In genomic region chr2:142286618-142287017, GRCh38 we compare ENCODE assay signal across 8 cellular contexts.
DNase-seq lines count a peak whose midpoint lies in the region; ATAC-seq and TF ChIP-seq lines count a peak whose summit lies in the region.

No MANE protein-coding gene starts in this region.

- ATAC-seq in HG02610 (IDR thresholded peaks at IDR 0.05; ENCODE audit: unreplicated experiment), result peak; percentile 69

- H3K4me3 ChIP-seq in OCI-LY1 (ENCODE audit: low read depth, low read length, poor library complexity, severe bottlenecking) (no peak overlapping the region), kidney epithelial cell (ENCODE audit: low read depth, low read length) (no peak overlapping the region)

- H3K36me3 ChIP-seq in OCI-LY1 (ENCODE audit: insufficient read depth, low read length) (no peaks in the 10 kb centered on the region), kidney epithelial cell (ENCODE audit: control insufficient read depth, insufficient read depth, low read length) (no peaks in the 10 kb centered on the region)

- no peak overlapping the region for H3K4me2 ChIP-seq in OCI-LY1 (ENCODE audit: low read length)

- TF ChIP-seq CTCF in GM13976 (IDR thresholded peaks at IDR 0.05; ENCODE audit: borderline replicate concordance, control extremely low read depth, extremely low read depth, insufficient read depth, missing control alignments) (no peak), OCI-LY1 (IDR thresholded peaks at IDR 0.05; ENCODE audit: low read length) (peak; percentile 80), kidney epithelial cell (IDR thresholded peaks at IDR 0.05; ENCODE audit: insufficient read depth, low read length, poor library complexity, severe bottlenecking) (peak; percentile 53)

- H3F3A ChIP-seq in OCI-LY1 (ENCODE audit: insufficient read depth, low read length), result 0 out of 2 replicates have a peak, but pooled peaks cover 4% of the 10 kb centered on the region

- no peak overlapping the region for H3K27ac ChIP-seq in OCI-LY1 (ENCODE audit: low read depth, low read length, poor library complexity, severe bottlenecking)

- DNase-seq in GM13976 (ENCODE audit: low spot score) (peak; percentile 11), kidney epithelial cell (ENCODE audit: low read depth) (no peak), hypothalamus (lab: John Stamatoyannopoulos, UW) (no peak), NCI-H446 (lab: John Stamatoyannopoulos, UW) (no peak), foreskin melanocyte (no peak), NCI-H128 (lab: John Stamatoyannopoulos, UW; ENCODE audit: unreplicated experiment) (no peak)

- H3K9me2 ChIP-seq in OCI-LY1 (ENCODE audit: low read depth, low read length), result no peaks in the 10 kb centered on the region

- no peaks in the 10 kb centered on the region for H3K9me3 ChIP-seq in OCI-LY1 (ENCODE audit: low read length)

- H3K79me2 ChIP-seq in OCI-LY1 (ENCODE audit: insufficient read depth, low read length), result no peaks in the 10 kb centered on the region

- no peak overlapping the region for H3K9ac ChIP-seq in OCI-LY1 (ENCODE audit: low read length)

- H2AFZ ChIP-seq in OCI-LY1 (ENCODE audit: low read length), result no peak overlapping the region

- no peaks in the 10 kb centered on the region for H3K4me1 ChIP-seq in OCI-LY1 (ENCODE audit: insufficient read depth, low read length, severe bottlenecking)

- no peaks in the 10 kb centered on the region for H3K27me3 ChIP-seq in OCI-LY1 (ENCODE audit: insufficient read depth, low read length)
- H3K27me3 ChIP-seq in kidney epithelial cell (ENCODE audit: control insufficient read depth, insufficient read depth, low read length), result no peaks in the 10 kb centered on the region

- in situ Hi-C loops in GM13976 (cut with MboI; ENCODE audit: low sequenced_read_pairs, unreplicated experiment), result no loop called here

- H4K20me1 ChIP-seq in OCI-LY1 (ENCODE audit: insufficient read depth, low read length), result no peaks in the 10 kb centered on the region
